ENCODE assay signal across 15 cellular contexts in the genomic region with DNA sequence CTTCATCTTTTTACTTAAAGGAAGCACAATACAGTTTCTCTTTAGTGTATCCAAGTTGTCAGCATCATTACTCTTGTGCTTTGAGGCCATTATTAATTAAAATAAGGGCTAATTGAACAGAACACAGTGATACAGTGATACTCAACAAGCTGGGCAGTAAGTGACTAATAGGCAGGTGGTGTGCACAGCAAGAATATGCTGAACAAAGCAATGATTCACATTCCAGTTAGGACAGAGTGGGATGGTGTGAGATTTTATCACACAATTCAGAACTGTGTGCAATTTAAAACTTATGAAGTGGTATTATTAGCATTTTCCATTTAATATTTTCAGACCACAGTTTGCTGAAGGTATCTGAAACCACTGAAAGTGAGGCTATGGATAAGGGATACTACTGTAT.
"Had no signal": no experiment of that assay in that cellular context is flagged by ENCODE, and none has a peak within 500 bp of the region (broad histone marks: within the 10 kb centered on the region; RNA-seq: fewer than 3 reads in every experiment).

No MANE protein-coding gene starts in this region.

- H3K36me3 ChIP-seq: sigmoid colon, stomach, thoracic aorta had no signal

- H3K27me3 ChIP-seq: sigmoid colon, stomach had no signal

- ATAC-seq: activated CD8-positive, alpha-beta T cell treated with anti-CD3 and anti-CD28 coated beads for 36 hours; activated T-cell treated with anti-CD3 and anti-CD28 coated beads, Interleukin-2, amount 50 U/mL, for 4 hours had no signal

- H3K4me3 ChIP-seq: coronary artery, sigmoid colon, stomach, thoracic aorta had no signal

- DNase-seq: activated CD4-positive, alpha-beta T cell treated with anti-CD3 and anti-CD28 coated beads for 4 hours; activated CD8-positive, alpha-beta T cell treated with anti-CD3 and anti-CD28 coated beads for 36 hours; activated effector memory CD4-positive, alpha-beta T cell treated with Interleukin-2 at 50 U/mL for 16 hours; activated naive CD4-positive, alpha-beta T cell treated with anti-CD3 and anti-CD28 coated beads, Interleukin-2, amount 50 U/mL, for 16 hours; activated T-cell treated with anti-CD3 and anti-CD28 coated beads, Interleukin-2, amount 50 U/mL, for 4 hours; central memory CD4-positive, alpha-beta T cell; effector CD8-positive, alpha-beta T cell; hippocampal formation; kidney glomerular epithelial cell; sigmoid colon; stimulated activated CD4-positive, alpha-beta T cell treated with anti-CD3 and anti-CD28 coated beads, Interleukin-1b, Interleukin-23, amount 100 ng/mL, for 48 hours; stomach; T-helper 2 cell had no signal
